Comparison of ENCODE assay signal across 25 cellular contexts in the genomic region with DNA sequence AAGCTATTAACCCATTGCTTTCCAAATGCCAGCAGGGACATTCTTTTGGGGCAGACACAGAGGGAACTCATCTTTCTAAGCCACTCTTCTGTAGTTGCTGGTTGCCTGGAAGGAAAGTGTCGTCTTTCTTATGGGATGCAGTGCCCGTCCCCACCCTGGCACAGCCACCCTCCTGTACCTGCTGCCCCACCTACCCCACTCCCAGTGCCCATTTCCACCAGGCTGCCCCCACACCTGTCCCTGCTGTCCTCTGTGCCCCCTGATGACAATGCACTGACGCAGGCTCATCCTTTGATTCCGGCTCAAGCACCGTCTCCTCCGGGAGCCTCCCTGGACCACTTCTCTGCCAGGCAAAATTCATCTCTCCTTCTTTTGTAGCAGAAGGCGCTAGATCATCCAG.
"Had no signal": no experiment of that assay in that cellular context is flagged by ENCODE, and none has a peak within 500 bp of the region (broad histone marks: within the 10 kb centered on the region; RNA-seq: fewer than 3 reads in every experiment).

No MANE protein-coding gene starts in this region.

- H3K9ac ChIP-seq: neural progenitor cell had no signal

- H3K9me3 ChIP-seq: lower lobe of right lung, ovary, right lobe of liver, testis, thyroid gland, transverse colon had no signal

- H3K27ac ChIP-seq: left lung, lower lobe of right lung, neural progenitor cell, ovary, right atrium auricular region, right lobe of liver, stomach, testis, thyroid gland, transverse colon, upper lobe of left lung had no signal

- H3K36me3 ChIP-seq: left lung, lower lobe of right lung, neural progenitor cell, ovary, right atrium auricular region, right lobe of liver, stomach, thyroid gland, transverse colon, upper lobe of left lung had no signal

- H3K4me1 ChIP-seq: left lung, lower lobe of right lung, right atrium auricular region, right lobe of liver, stomach, testis, thyroid gland, transverse colon had no signal

- H3K4me3 ChIP-seq: left lung, lower lobe of right lung, neural progenitor cell, ovary, right atrium auricular region, right lobe of liver, stomach, testis, thyroid gland, transverse colon, upper lobe of left lung had no signal

- H3K27me3 ChIP-seq: left lung, neural progenitor cell, ovary, right atrium auricular region, right lobe of liver, stomach, testis, thyroid gland, transverse colon, upper lobe of left lung had no signal

- H2AFZ ChIP-seq: neural progenitor cell had no signal

- DNase-seq: hippocampal formation; kidney; left colon; left lung; lower lobe of right lung; mammary epithelial cell; mesenchymal stem cell; naive B cell; natural killer cell; nephron progenitor cell; ovary; stimulated activated CD4-positive, alpha-beta T cell treated with anti-CD3 and anti-CD28 coated beads, Interleukin-12 subunit alpha, Interleukin-12 subunit beta, amount 100 ng/mL, for 4 hours; stimulated activated CD4-positive, alpha-beta T cell treated with anti-CD3 and anti-CD28 coated beads, Interleukin-15, amount 100 ng/mL, for 24 hours; stimulated activated CD4-positive, alpha-beta T cell treated with anti-CD3 and anti-CD28 coated beads, Interleukin-2, amount 100 ng/mL, for 24 hours; stimulated activated CD4-positive, alpha-beta T cell treated with anti-CD3 and anti-CD28 coated beads, Interleukin-4, amount 100 ng/mL, for 1 hour; stimulated activated naive B cell treated with anti-CD40 and anti-IgM and Interleukin-4, amounts not matched to agents 10 μg/mL and 1 μg/mL and 100 μg/mL, for 72 hours; stimulated activated naive CD8-positive, alpha-beta T cell treated with anti-CD3 and anti-CD28 coated beads, Interleukin-15, Interleukin-2, amounts not matched to agents 100 U/mL and 50 U/mL, for 24 hours; stomach; testis; thyroid gland; transverse colon; upper lobe of left lung had no signal

- H3K4me2 ChIP-seq: neural progenitor cell had no signal
